8 cellular contexts compared by ENCODE assay signal in the genomic region with DNA sequence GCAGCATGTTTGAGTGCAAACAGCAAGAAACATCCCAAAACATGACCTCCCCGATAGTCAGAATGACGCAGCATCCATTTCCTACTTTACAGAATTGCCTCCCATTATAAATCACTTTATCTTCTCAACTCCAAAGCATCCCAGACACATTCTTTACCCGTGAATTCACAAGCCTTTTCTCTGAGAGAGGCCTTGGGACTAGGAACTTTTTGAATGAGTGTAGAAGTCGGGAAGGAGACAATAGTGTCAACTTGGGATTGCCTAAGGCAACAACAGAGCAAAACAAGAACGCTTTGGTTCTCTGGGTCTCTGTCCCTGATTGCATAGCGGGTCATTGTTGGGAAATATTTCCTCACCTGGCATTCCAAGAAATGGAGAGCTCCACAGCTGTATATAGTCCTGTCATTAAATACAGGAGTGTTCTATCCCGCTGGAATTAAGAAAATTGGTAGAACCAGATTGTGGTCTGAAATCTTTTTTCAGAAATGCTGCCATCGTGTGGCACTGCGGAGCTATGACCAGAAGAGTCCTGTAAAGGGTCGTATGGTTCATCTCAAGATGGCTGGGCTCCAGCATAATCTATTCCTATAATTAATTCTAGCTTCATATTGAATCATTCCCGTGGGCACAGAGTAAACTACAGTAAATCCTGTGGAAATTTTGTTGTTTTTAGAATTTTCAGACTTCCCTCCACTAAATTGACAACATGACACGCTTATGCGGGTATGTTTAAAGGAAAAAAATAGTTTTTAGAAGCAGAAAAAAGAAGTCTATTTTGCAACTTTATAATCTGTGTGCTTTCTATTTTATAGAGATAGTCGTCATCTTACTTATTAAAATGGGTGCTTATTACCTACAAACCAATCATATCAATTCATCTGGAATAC. TPM values are rescaled to one million over a fixed set of nuclear protein-coding genes. Genes with fewer than 3 reads are reported as not detected.
DNase-seq lines count a peak whose midpoint lies in the region; ATAC-seq and TF ChIP-seq lines count a peak whose summit lies in the region.

No MANE protein-coding gene starts in this region.

- peaks cover 18% of the 10 kb centered on the region for H3K27me3 ChIP-seq in MG63
- no peaks in the 10 kb centered on the region for H3K27me3 ChIP-seq in kidney epithelial cell (ENCODE audit: control insufficient read depth, insufficient read depth, low read length)

- no peak for DNase-seq in activated CD4-positive, CD25-positive, alpha-beta regulatory T cell treated with anti-CD3 and anti-CD28 coated beads, Interleukin-2, amount 50 U/mL, for 72 hours
- DNase-seq in HCEC 1CT = peak; percentile 36
- peak; percentile 12 for DNase-seq in MG63
- DNase-seq in SK-N-MC (ENCODE audit: low read depth, low spot score) = peak; percentile 56
- DNase-seq in central memory CD4-positive, alpha-beta T cell = peak; percentile 4
- DNase-seq in kidney epithelial cell (ENCODE audit: low read depth) = peak; percentile 72
- peak; percentile 30 to 55 for DNase-seq in stimulated activated CD4-positive, alpha-beta T cell treated with anti-CD3 and anti-CD28 coated beads, Interleukin-2, amount 100 ng/mL, for 24 hours

- H3K36me3 ChIP-seq in MG63 (no peaks in the 10 kb centered on the region), SK-N-MC (ENCODE audit: insufficient read depth, low read length) (no peaks in the 10 kb centered on the region), kidney epithelial cell (ENCODE audit: control insufficient read depth, insufficient read depth, low read length) (no peaks in the 10 kb centered on the region)

- H3K4me3 ChIP-seq in MG63 (no peak overlapping the region), SK-N-MC (peak overlapping the region; percentile 64), kidney epithelial cell (ENCODE audit: low read depth, low read length) (no peak overlapping the region)

- H3K9ac ChIP-seq in SK-N-MC (ENCODE audit: insufficient read length) = no peak overlapping the region

- TF ChIP-seq CTCF in kidney epithelial cell (IDR thresholded peaks at IDR 0.05; ENCODE audit: insufficient read depth, low read length, poor library complexity, severe bottlenecking) = peak; percentile 80

- peak; percentile 61 to 70 for ATAC-seq in activated CD4-positive, CD25-positive, alpha-beta regulatory T cell treated with anti-CD3 and anti-CD28 coated beads, Interleukin-2, amount 50 U/mL, for 24 hours

- H3K27ac ChIP-seq in SK-N-MC = no peak overlapping the region

- H3K9me3 ChIP-seq in MG63 (no peaks in the 10 kb centered on the region), SK-N-MC (ENCODE audit: low read depth, low read length) (no peaks in the 10 kb centered on the region)

RNA-seq across cellular contexts. Expression of a gene that starts 2.0 kb away (rescaled TPM):
- not detected in 2 replicates for total RNA-seq in MG63 (2014; rRNA removed; shearing (Covaris generic); ENCODE audit: low replicate concordance)
- total RNA-seq in kidney epithelial cell = 158 and 160 TPM in 2 replicates

RNA-seq across cellular contexts. Expression of a gene that starts 33.9 kb away (rescaled TPM):
- 9.0 and 14.2 TPM in 2 replicates for total RNA-seq in MG63 (2014; rRNA removed; shearing (Covaris generic); ENCODE audit: low replicate concordance)
- total RNA-seq in kidney epithelial cell = 30.4 and 31.6 TPM in 2 replicates

Comparison
In these comparisons a context has a peak if more than half of its experiments do, and no peak if none do; other contexts are left out.
1. RNA of a gene that starts 2.0 kb away (total RNA-seq): 158 to 160 TPM in kidney epithelial cell; not detected in MG63; every median in the first group is over 100 times any median in the second.